In the genomic region with DNA sequence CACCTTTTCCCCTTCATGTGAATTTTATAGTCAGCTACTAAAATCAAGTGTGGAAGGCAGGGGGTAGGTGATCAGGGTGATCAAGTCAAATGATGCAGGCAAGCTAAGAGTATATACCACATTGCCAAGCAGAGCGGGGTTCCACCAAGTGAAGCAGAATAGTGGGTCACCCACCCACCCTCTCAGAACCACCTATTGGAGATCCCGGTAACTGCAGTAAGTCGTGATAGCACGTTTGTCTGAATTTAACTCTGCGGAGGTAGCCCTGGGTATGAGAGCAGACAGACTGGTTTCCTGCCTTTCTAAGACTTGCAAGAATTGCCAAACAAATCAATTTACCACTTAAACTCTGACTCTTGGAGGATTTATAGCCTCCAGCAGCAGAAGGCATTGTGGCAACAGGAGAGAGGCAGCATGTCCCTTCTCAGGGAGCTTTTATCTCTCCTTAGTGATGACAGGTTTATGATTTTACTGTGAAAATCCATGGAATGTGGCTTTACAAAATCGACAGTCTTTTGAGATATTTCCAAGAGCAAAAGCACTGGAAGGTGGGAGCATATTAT, we compare ENCODE assay signal across 21 cellular contexts.
"Had no signal": no experiment of that assay in that cellular context is flagged by ENCODE, and none has a peak within 500 bp of the region (broad histone marks: within the 10 kb centered on the region; RNA-seq: fewer than 3 reads in every experiment).

No MANE protein-coding gene starts in this region.

- ATAC-seq: activated CD4-positive, CD25-positive, alpha-beta regulatory T cell treated with anti-CD3 and anti-CD28 coated beads, Interleukin-2, amount 50 U/mL, for 24 hours; effector memory CD8-positive, alpha-beta T cell; heart right ventricle; left lung; mucosa of descending colon; naive thymus-derived CD8-positive, alpha-beta T cell had no signal

- DNase-seq: activated CD4-positive, alpha-beta T cell treated with anti-CD3 and anti-CD28 coated beads, Interleukin-2, amount 50 U/mL, for 1 hour; activated CD8-positive, alpha-beta memory T cell treated with anti-CD3 and anti-CD28 coated beads for 24 hours; activated naive CD8-positive, alpha-beta T cell treated with anti-CD3 and anti-CD28 coated beads, Interleukin-2, amount 10 ng/mL, durations not matched to agents 7 days and 5 days; effector memory CD8-positive, alpha-beta T cell; heart right ventricle; left lung; mammary epithelial cell; mucosa of descending colon; posterior cingulate gyrus; stimulated activated CD4-positive, alpha-beta T cell treated with anti-CD3 and anti-CD28 coated beads, Interleukin-15, amount 100 ng/mL, for 24 hours; stimulated activated CD4-positive, alpha-beta T cell treated with anti-CD3 and anti-CD28 coated beads, Interleukin-4, amount 100 ng/mL, for 1 hour; stimulated activated naive B cell treated with anti-CD40 and anti-IgM and Interleukin-4, amounts not matched to agents 10 μg/mL and 1 μg/mL and 100 μg/mL, for 72 hours; thyroid gland; uterus had no signal

- H3K36me3 Mint-ChIP-seq: brain; naive thymus-derived CD8-positive, alpha-beta T cell; stimulated activated naive B cell treated with anti-CD40 and anti-IgM and Interleukin-4, amounts not matched to agents 10 μg/mL and 1 μg/mL and 100 μg/mL, for 72 hours had no signal

- FAIRE-seq: frontal cortex, keratinocyte had no signal

- H3K27ac Mint-ChIP-seq: activated naive CD8-positive, alpha-beta T cell treated with anti-CD3 and anti-CD28 coated beads, Interleukin-2, amount 10 ng/mL, durations not matched to agents 7 days and 5 days; activated T-helper 1 cell treated with anti-CD3 and anti-CD28 coated beads, Interleukin-12 subunit alpha, Interleukin-12 subunit beta, Interleukin-2, Interleukin-4 antibody, amounts not matched to agents 30 ng/mL and 10 ng/mL and 1 ng/mL, durations not matched to agents 14 hours and 24 hours and 36 hours; brain; dendritic cell treated with granulocyte-macrophage colony-stimulating factor and Interleukin-4, amounts not matched to agents 40 ng/mL and 50 ng/mL, for 4 days; effector memory CD8-positive, alpha-beta T cell; stimulated activated naive B cell treated with anti-CD40 and anti-IgM and Interleukin-4, amounts not matched to agents 10 μg/mL and 1 μg/mL and 100 μg/mL, for 72 hours had no signal

- H3K4me3 Mint-ChIP-seq: activated naive CD8-positive, alpha-beta T cell treated with anti-CD3 and anti-CD28 coated beads, Interleukin-2, amount 10 ng/mL, durations not matched to agents 7 days and 5 days; activated T-helper 1 cell treated with anti-CD3 and anti-CD28 coated beads, Interleukin-12 subunit alpha, Interleukin-12 subunit beta, Interleukin-2, Interleukin-4 antibody, amounts not matched to agents 30 ng/mL and 10 ng/mL and 1 ng/mL, durations not matched to agents 14 hours and 24 hours and 36 hours; brain; dendritic cell treated with granulocyte-macrophage colony-stimulating factor and Interleukin-4, amounts not matched to agents 40 ng/mL and 50 ng/mL, for 4 days; effector memory CD8-positive, alpha-beta T cell; naive thymus-derived CD8-positive, alpha-beta T cell; stimulated activated naive B cell treated with anti-CD40 and anti-IgM and Interleukin-4, amounts not matched to agents 10 μg/mL and 1 μg/mL and 100 μg/mL, for 72 hours had no signal

- H3K9me3 Mint-ChIP-seq: activated naive CD8-positive, alpha-beta T cell treated with anti-CD3 and anti-CD28 coated beads, Interleukin-2, amount 10 ng/mL, durations not matched to agents 7 days and 5 days; activated T-helper 1 cell treated with anti-CD3 and anti-CD28 coated beads, Interleukin-12 subunit alpha, Interleukin-12 subunit beta, Interleukin-2, Interleukin-4 antibody, amounts not matched to agents 30 ng/mL and 10 ng/mL and 1 ng/mL, durations not matched to agents 14 hours and 24 hours and 36 hours; dendritic cell treated with granulocyte-macrophage colony-stimulating factor and Interleukin-4, amounts not matched to agents 40 ng/mL and 50 ng/mL, for 4 days; effector memory CD8-positive, alpha-beta T cell; naive thymus-derived CD8-positive, alpha-beta T cell had no signal

- H3K27me3 Mint-ChIP-seq: activated naive CD8-positive, alpha-beta T cell treated with anti-CD3 and anti-CD28 coated beads, Interleukin-2, amount 10 ng/mL, durations not matched to agents 7 days and 5 days; brain; dendritic cell treated with granulocyte-macrophage colony-stimulating factor and Interleukin-4, amounts not matched to agents 40 ng/mL and 50 ng/mL, for 4 days; effector memory CD8-positive, alpha-beta T cell; naive thymus-derived CD8-positive, alpha-beta T cell; stimulated activated naive B cell treated with anti-CD40 and anti-IgM and Interleukin-4, amounts not matched to agents 10 μg/mL and 1 μg/mL and 100 μg/mL, for 72 hours had no signal
